Comparison of ENCODE assay signal across 1 cellular context in genomic region chr19:15107056-15108010, GRCh38.
TF ChIP-seq lines count a peak whose summit lies in the region.

Gene SYDE1, plus strand, starts transcription at chr19:15107401. Its CDS starts 33 bp downstream, at chr19:15107434.

TF ChIP-seq in SK-N-SH, 30 proteins besides CTCF, POLR2A, EP300 and RAD21:
- no peak for TF ChIP-seq REST (IDR thresholded peaks at IDR 0.05; ENCODE audit: low read depth, low read length)
- TF ChIP-seq USF2 (IDR thresholded peaks at IDR 0.05; ENCODE audit: borderline replicate concordance, low read depth, low read length): no peak
- TF ChIP-seq YY1 (IDR thresholded peaks at IDR 0.05; ENCODE audit: low read depth): 0 out of 2 replicates have a peak, but pooled peaks have one; percentile 30
- peak; percentile 56; the same call in 1 of the 2 replicates for TF ChIP-seq TAF1 (IDR thresholded peaks at IDR 0.05; ENCODE audit: borderline replicate concordance, low read depth, low read length)
- peak; percentile 55; the same call in 1 of the 2 replicates for TF ChIP-seq POLR2AphosphoS5 (IDR thresholded peaks at IDR 0.05; ENCODE audit: low read depth, low read length)
- TF ChIP-seq MEF2A (IDR thresholded peaks at IDR 0.05; ENCODE audit: borderline replicate concordance, low read depth): no peak
- peak; percentile 70 for TF ChIP-seq GABPA (IDR thresholded peaks at IDR 0.05; ENCODE audit: low read depth)
- peak; percentile 27; the same call in 1 of the 2 replicates for TF ChIP-seq PBX3 (IDR thresholded peaks at IDR 0.05)
- peak; percentile 17; the same call in 1 of the 2 replicates for TF ChIP-seq NFIC (IDR thresholded peaks at IDR 0.05; ENCODE audit: borderline replicate concordance)
- TF ChIP-seq FOXJ3 (CRISPR knock-in tag; IDR thresholded peaks at IDR 0.05): no peak
- peak; percentile 77 for TF ChIP-seq TEAD4 (IDR thresholded peaks at IDR 0.05; ENCODE audit: borderline replicate concordance, insufficient read depth)
- TF ChIP-seq RXRA (IDR thresholded peaks at IDR 0.05; ENCODE audit: borderline replicate concordance, low read depth): no peak
- no peak for TF ChIP-seq RFX5 (IDR thresholded peaks at IDR 0.05; ENCODE audit: low read length)
- TF ChIP-seq NRF1 (IDR thresholded peaks at IDR 0.05; ENCODE audit: low read depth, low read length): no peak
- TF ChIP-seq RCOR1 (IDR thresholded peaks at IDR 0.05; ENCODE audit: low read length): no peak
- no peak for TF ChIP-seq FOSL2 (IDR thresholded peaks at IDR 0.05; ENCODE audit: borderline replicate concordance, low read depth)
- no peak for TF ChIP-seq SMC3 (IDR thresholded peaks at IDR 0.05; ENCODE audit: low read depth, low read length)
- no peak for TF ChIP-seq FOXM1 (IDR thresholded peaks at IDR 0.05; ENCODE audit: low read depth)
- peak; percentile 49; the same call in 1 of the 2 replicates for TF ChIP-seq MAX (IDR thresholded peaks at IDR 0.05; ENCODE audit: low read depth)
- peak; percentile 34; the same call in 1 of the 2 replicates for TF ChIP-seq ELF1 (IDR thresholded peaks at IDR 0.05)
TF ChIP-seq in SK-N-SH: peak in this region for 9.
